In the genomic region with DNA sequence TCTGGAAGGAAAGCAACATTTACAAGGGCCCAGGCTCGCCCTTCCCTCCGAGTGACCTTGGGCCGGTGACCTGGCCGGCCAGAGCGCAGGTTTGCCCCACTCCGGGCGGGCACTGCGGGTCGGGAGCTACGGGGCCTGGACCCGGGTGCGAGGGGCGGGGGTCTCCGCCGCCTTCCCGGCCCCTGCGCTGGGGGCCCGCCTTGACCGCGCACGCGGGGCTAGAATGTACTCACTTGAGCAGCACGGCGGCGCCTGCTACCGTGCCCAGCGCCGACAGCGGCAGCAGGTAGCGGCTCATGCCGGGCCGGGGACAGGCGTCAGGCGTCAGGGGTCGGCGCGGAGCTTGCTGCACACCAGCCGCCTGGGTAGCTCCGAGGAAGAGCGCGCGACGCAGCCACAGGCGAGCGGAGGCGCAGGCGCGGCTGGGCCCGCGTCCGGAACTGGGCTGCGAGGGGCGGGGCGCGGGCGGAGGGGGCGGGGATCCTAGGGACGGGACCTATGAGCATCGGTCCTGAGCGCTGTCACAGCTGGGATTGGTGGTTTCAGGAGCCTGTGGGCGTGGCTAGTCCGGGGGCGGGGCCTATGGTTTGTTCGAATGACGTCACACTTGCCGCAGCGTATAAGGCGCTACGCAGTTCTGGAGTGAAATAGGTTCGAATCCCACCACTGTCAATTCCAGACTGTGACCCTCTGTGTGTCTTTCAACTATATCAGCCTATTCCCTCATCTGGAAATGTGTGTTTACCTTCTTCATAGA, we compare ENCODE assay signal across 8 cellular contexts. TPM values are rescaled to one million over a fixed set of nuclear protein-coding genes. Genes with fewer than 3 reads are reported as not detected.
A peak's percentile ranks its signal among the peaks of the same experiment; 100 is the strongest.
DNase-seq lines count a peak whose midpoint lies in the region; FAIRE-seq and TF ChIP-seq lines count a peak whose summit lies in the region.

A gene with protein sequence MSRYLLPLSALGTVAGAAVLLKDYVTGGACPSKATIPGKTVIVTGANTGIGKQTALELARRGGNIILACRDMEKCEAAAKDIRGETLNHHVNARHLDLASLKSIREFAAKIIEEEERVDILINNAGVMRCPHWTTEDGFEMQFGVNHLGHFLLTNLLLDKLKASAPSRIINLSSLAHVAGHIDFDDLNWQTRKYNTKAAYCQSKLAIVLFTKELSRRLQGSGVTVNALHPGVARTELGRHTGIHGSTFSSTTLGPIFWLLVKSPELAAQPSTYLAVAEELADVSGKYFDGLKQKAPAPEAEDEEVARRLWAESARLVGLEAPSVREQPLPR (minus strand): TSS at position 414 of the 757 bp plus-strand sequence. CDS start 116 bp downstream, at position 298.

- H3K36me3 Mint-ChIP-seq in activated T-helper 2 cell treated with anti-CD3 and anti-CD28 coated beads, Interferon-gamma antibody, Interleukin-2, Interleukin-4, amounts not matched to agents 10 μg/mL and 5 μg/mL and 100 μg/mL, durations not matched to agents 14 hours and 24 hours and 36 hours (ENCODE audit: low read depth): peaks cover 19% of the 10 kb centered on the region
- peaks cover 20% of the 10 kb centered on the region for H3K36me3 Mint-ChIP-seq in nephron (ENCODE audit: low read depth)

- peak within 1 kb of the TSS; percentile 58; the same call in 1 of the 2 replicates for H3K27ac ChIP-seq in MM.1S (ENCODE audit: low read length)

- peaks cover 24% of the 10 kb centered on the region for H3K27me3 Mint-ChIP-seq in activated T-helper 2 cell treated with anti-CD3 and anti-CD28 coated beads, Interferon-gamma antibody, Interleukin-2, Interleukin-4, amounts not matched to agents 10 μg/mL and 5 μg/mL and 100 μg/mL, durations not matched to agents 14 hours and 24 hours and 36 hours (ENCODE audit: low read depth)
- H3K27me3 Mint-ChIP-seq in nephron (ENCODE audit: low read depth): peaks cover 45% of the 10 kb centered on the region

- H3K4me3 ChIP-seq in MM.1S (ENCODE audit: low read length): peak within 1 kb of the TSS; percentile 81
- peak within 1 kb of the TSS; percentile 79 for H3K4me3 ChIP-seq in fibroblast of the aortic adventitia (ENCODE audit: low read depth, low read length)

- no peaks in the 10 kb centered on the region for H3F3A ChIP-seq in MM.1S (ENCODE audit: insufficient read depth, low read length)

- no peaks in the 10 kb centered on the region for H3K9me2 ChIP-seq in MM.1S (replicated peaks; ENCODE audit: insufficient read depth, low read length)

- peak; percentile 70 for FAIRE-seq in H54 (lab: Jason Lieb, UNC)

- peak within 1 kb of the TSS; percentile 90 for H3K9ac ChIP-seq in MM.1S (ENCODE audit: low read length)

- TF ChIP-seq CTCF in MM.1S (IDR thresholded peaks at IDR 0.05; ENCODE audit: low read length) (no peak), fibroblast of the aortic adventitia (IDR thresholded peaks at IDR 0.05; ENCODE audit: insufficient read depth, low read length) (no peak), nephron (IDR thresholded peaks at IDR 0.05; ENCODE audit: unreplicated experiment in 3 of 3) (no peak)

- H3K27ac Mint-ChIP-seq in activated T-helper 2 cell treated with anti-CD3 and anti-CD28 coated beads, Interferon-gamma antibody, Interleukin-2, Interleukin-4, amounts not matched to agents 10 μg/mL and 5 μg/mL and 100 μg/mL, durations not matched to agents 14 hours and 24 hours and 36 hours: peak within 1 kb of the TSS; percentile 71
- no peak within 1 kb of the TSS for H3K27ac Mint-ChIP-seq in nephron

- H3K27me3 ChIP-seq in MM.1S (replicated peaks; ENCODE audit: insufficient read depth, low read length): no peaks in the 10 kb centered on the region

- intact Hi-C loops in activated T-helper 2 cell treated with anti-CD3 and anti-CD28 coated beads, Interferon-gamma antibody, Interleukin-2, Interleukin-4, amounts not matched to agents 10 μg/mL and 5 μg/mL and 100 μg/mL, durations not matched to agents 14 hours and 24 hours and 36 hours (cut with micrococcal nuclease): loop anchor here (2.0 kb wide), 2 partner anchors 18 to 20 kb away; no protein-coding TSS in a partner anchor

- H3K4me1 ChIP-seq in MM.1S (ENCODE audit: low read length): no peaks in the 10 kb centered on the region

- no peaks in the 10 kb centered on the region for H3K36me3 ChIP-seq in MM.1S (replicated peaks; ENCODE audit: insufficient read depth, low read length)

- no peaks in the 10 kb centered on the region for H3K9me3 Mint-ChIP-seq in activated T-helper 2 cell treated with anti-CD3 and anti-CD28 coated beads, Interferon-gamma antibody, Interleukin-2, Interleukin-4, amounts not matched to agents 10 μg/mL and 5 μg/mL and 100 μg/mL, durations not matched to agents 14 hours and 24 hours and 36 hours
- H3K9me3 Mint-ChIP-seq in nephron: no peaks in the 10 kb centered on the region

- peaks cover 48% of the 10 kb centered on the region for H3K79me2 ChIP-seq in MM.1S (ENCODE audit: low read length)

- TF ChIP-seq POLR2A in H54 (IDR thresholded peaks at IDR 0.05; ENCODE audit: low read depth, low read length): peak; percentile 97

- H3K4me3 Mint-ChIP-seq in activated T-helper 2 cell treated with anti-CD3 and anti-CD28 coated beads, Interferon-gamma antibody, Interleukin-2, Interleukin-4, amounts not matched to agents 10 μg/mL and 5 μg/mL and 100 μg/mL, durations not matched to agents 14 hours and 24 hours and 36 hours (ENCODE audit: low read depth): peak within 1 kb of the TSS; percentile 91
- peak within 1 kb of the TSS; percentile 88 to 89 (median 88) for H3K4me3 Mint-ChIP-seq in nephron

- H3K9me3 ChIP-seq in MM.1S (replicated peaks; ENCODE audit: insufficient read depth, low read length): no peaks in the 10 kb centered on the region

- peak; percentile 98 for DNase-seq in Daoy (ENCODE audit: low read depth)
- peak; percentile 100 for DNase-seq in H54 (ENCODE audit: insufficient read length, low spot score)
- DNase-seq in MM.1S: peak; percentile 91
- DNase-seq in SHP77 (lab: John Stamatoyannopoulos, UW): peak; percentile 91 to 92
- peak; percentile 96 for DNase-seq in activated T-helper 2 cell treated with anti-CD3 and anti-CD28 coated beads, Interferon-gamma antibody, Interleukin-2, Interleukin-4, amounts not matched to agents 10 μg/mL and 5 μg/mL and 100 μg/mL, durations not matched to agents 14 hours and 24 hours and 36 hours (ENCODE audit: low spot score)
- peak; percentile 96 for DNase-seq in fibroblast of the aortic adventitia (ENCODE audit: low read depth)
- peak; percentile 97 for DNase-seq in stimulated activated naive CD4-positive, alpha-beta T cell treated with Interleukin-2 at 50 U/mL for 16 hours (lab: John Stamatoyannopoulos, UW)

- no peaks in the 10 kb centered on the region for H4K20me1 ChIP-seq in MM.1S (ENCODE audit: insufficient read depth, low read length)

- peak within 1 kb of the TSS; percentile 74; the same call in 1 of the 2 replicates for H3K4me2 ChIP-seq in MM.1S (ENCODE audit: low read depth, low read length)

- no peak within 1 kb of the TSS for H2AFZ ChIP-seq in MM.1S (ENCODE audit: low read length)

- peaks cover 4% of the 10 kb centered on the region for H3K4me1 Mint-ChIP-seq in activated T-helper 2 cell treated with anti-CD3 and anti-CD28 coated beads, Interferon-gamma antibody, Interleukin-2, Interleukin-4, amounts not matched to agents 10 μg/mL and 5 μg/mL and 100 μg/mL, durations not matched to agents 14 hours and 24 hours and 36 hours (ENCODE audit: low read depth)
- peaks cover 4% of the 10 kb centered on the region for H3K4me1 Mint-ChIP-seq in nephron

RNA-seq across cellular contexts. Expression of the gene that starts here (rescaled TPM):
- 14.1 and 17.0 TPM in 2 replicates for total RNA-seq in Daoy (2014; rRNA removed; shearing (Covaris generic))
- 18.3 and 18.9 TPM in 2 replicates for total RNA-seq in activated T-helper 2 cell treated with anti-CD3 and anti-CD28 coated beads, Interferon-gamma antibody, Interleukin-2, Interleukin-4, amounts not matched to agents 10 μg/mL and 5 μg/mL and 100 μg/mL, durations not matched to agents 14 hours and 24 hours and 36 hours
- total RNA-seq in fibroblast of the aortic adventitia (ENCODE audit: low replicate concordance): 4.9 and 9.1 TPM in 2 replicates

Comparison
In these comparisons a context has a peak if more than half of its experiments do, and no peak if none do; other contexts are left out.
1. Peak in every context shown above with its lines: DNase-seq, H3K4me3 ChIP-seq and H3K27ac ChIP-seq.